In the genomic region with DNA sequence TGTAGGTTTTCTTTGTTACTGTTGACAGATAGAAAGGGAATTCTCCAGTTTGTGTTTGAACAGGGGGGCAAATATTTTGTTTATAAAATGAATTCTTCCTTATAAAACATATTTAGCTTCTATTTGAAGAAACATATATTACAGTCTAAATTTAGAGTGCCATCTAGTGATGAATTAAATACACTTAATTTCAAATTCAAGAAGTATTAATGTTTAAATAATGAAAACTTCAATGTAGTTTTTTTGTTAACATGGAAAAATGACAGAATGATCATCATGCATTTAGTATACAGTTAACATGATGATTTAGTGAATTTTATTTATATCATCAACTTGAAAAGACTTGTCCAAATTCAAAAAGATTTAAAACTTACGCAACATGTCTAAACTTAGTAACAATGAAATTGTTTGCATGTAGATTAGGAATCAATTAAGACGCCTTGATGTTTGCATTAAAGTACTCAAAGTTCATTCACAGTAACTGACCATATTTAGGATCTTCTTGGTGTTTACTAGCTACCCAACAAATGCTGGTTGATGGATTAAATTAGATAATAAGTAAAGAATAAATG, we compare ENCODE assay signal across 14 cellular contexts.
DNase-seq lines count a peak whose midpoint lies in the region; ATAC-seq, FAIRE-seq and TF ChIP-seq lines count a peak whose summit lies in the region.
"Had no signal": no experiment of that assay in that cellular context is flagged by ENCODE, and none has a peak within 500 bp of the region (broad histone marks: within the 10 kb centered on the region; RNA-seq: fewer than 3 reads in every experiment).

No MANE protein-coding gene starts in this region.

- no peak overlapping the region for H3K4me3 Mint-ChIP-seq in stimulated activated effector memory CD8-positive, alpha-beta T cell treated with anti-CD3 and anti-CD28 coated beads, Interleukin-12 subunit alpha, Interleukin-12 subunit beta, amount 100 ng/mL, for 72 hours
- H3K4me3 Mint-ChIP-seq: natural killer cell had no signal

- H3K27ac ChIP-seq in A549 (no peak overlapping the region), DND-41 (ENCODE audit: low read length) (no peak overlapping the region), PC-9 (no peak overlapping the region), foreskin keratinocyte (no peak overlapping the region)
- H3K27ac ChIP-seq: brain microvascular endothelial cell, SJCRH30, stomach had no signal

- no peaks in the 10 kb centered on the region for H3K9me3 Mint-ChIP-seq in stimulated activated effector memory CD8-positive, alpha-beta T cell treated with anti-CD3 and anti-CD28 coated beads, Interleukin-12 subunit alpha, Interleukin-12 subunit beta, amount 100 ng/mL, for 72 hours

- DNase-seq in A549 (ENCODE audit: low read depth in 1 of 2, low spot score in 1 of 2) (no peak), DND-41 (no peak), PC-9 (no peak), foreskin keratinocyte (no peak), HK-2 (ENCODE audit: unreplicated experiment) (no peak)
- DNase-seq in stimulated activated CD4-positive, alpha-beta T cell treated with anti-CD3 and anti-CD28 coated beads, Interleukin-12 subunit alpha, Interleukin-12 subunit beta, amount 100 ng/mL, for 4 hours: no peak
- no peak for DNase-seq in stimulated activated effector memory CD8-positive, alpha-beta T cell treated with anti-CD3 and anti-CD28 coated beads, Interleukin-12 subunit alpha, Interleukin-12 subunit beta, amount 100 ng/mL, for 72 hours (ENCODE audit: low spot score in 2 of 2)
- no peak for DNase-seq in activated CD8-positive, alpha-beta memory T cell treated with anti-CD3 and anti-CD28 coated beads for 24 hours
- DNase-seq: activated gamma-delta T cell treated with Interleukin-2 at 50 U/mL for 16 hours, brain microvascular endothelial cell, natural killer cell, NCI-H446 treated with DMSO at 0.1 percent for 48 hours, SJCRH30, stomach had no signal

- TF ChIP-seq RAD21 in A549 (conservative IDR thresholded peaks at IDR 0.05 in 1 of 2, IDR thresholded peaks at IDR 0.05 in 1 of 2): no peak; a peak in 1 of 5 replicates

- H3K79me2 ChIP-seq in DND-41 (ENCODE audit: insufficient read depth, low read length) (no peaks in the 10 kb centered on the region), PC-9 (ENCODE audit: low read depth) (no peaks in the 10 kb centered on the region)

- H3K4me3 ChIP-seq in A549: no peak overlapping the region
- H3K4me3 ChIP-seq in DND-41 (ENCODE audit: low read depth in 1 of 2, low read length in 2 of 2): no peak overlapping the region
- no peak overlapping the region for H3K4me3 ChIP-seq in PC-9
- H3K4me3 ChIP-seq: SJCRH30, stomach had no signal

- no peak overlapping the region for H3K9ac ChIP-seq in DND-41 (ENCODE audit: low read depth, low read length)

- CTCF ChIA-PET in A549 (lab: Yijun Ruan, JAX) (no interaction called here), PC-9 (lab: Charles Lee) (no interaction called here)

- BruUV-seq in PC-9 (replicated peaks; lab: Mats Ljungman, UMichigan): no TSS peak

- H3K27ac Mint-ChIP-seq in stimulated activated effector memory CD8-positive, alpha-beta T cell treated with anti-CD3 and anti-CD28 coated beads, Interleukin-12 subunit alpha, Interleukin-12 subunit beta, amount 100 ng/mL, for 72 hours: no peak overlapping the region
- H3K27ac Mint-ChIP-seq: natural killer cell had no signal

- no peak for TF ChIP-seq POLR2A in A549 (IDR thresholded peaks at IDR 0.05; ENCODE audit: low read length)

- ATAC-seq in A549 (no peak), DND-41 (ENCODE audit: insufficient read depth, low read depth) (no peak), foreskin keratinocyte (no peak)
- no peak for ATAC-seq in stimulated activated effector memory CD8-positive, alpha-beta T cell treated with anti-CD3 and anti-CD28 coated beads, Interleukin-12 subunit alpha, Interleukin-12 subunit beta, amount 100 ng/mL, for 72 hours
- ATAC-seq: natural killer cell had no signal

- no peaks in the 10 kb centered on the region for H3K9me2 ChIP-seq in PC-9 (ENCODE audit: insufficient read depth)

- POLR2A ChIA-PET in A549 (lab: Yijun Ruan, JAX): no interaction called here
- POLR2A ChIA-PET in PC-9 (lab: Charles Lee; ENCODE audit: unreplicated experiment): no interaction called here

- H3K36me3 Mint-ChIP-seq in stimulated activated effector memory CD8-positive, alpha-beta T cell treated with anti-CD3 and anti-CD28 coated beads, Interleukin-12 subunit alpha, Interleukin-12 subunit beta, amount 100 ng/mL, for 72 hours: no peaks in the 10 kb centered on the region
- H3K36me3 Mint-ChIP-seq: natural killer cell had no signal

- H3K36me3 ChIP-seq in DND-41 (ENCODE audit: insufficient read depth, low read length) (no peaks in the 10 kb centered on the region), PC-9 (ENCODE audit: low read depth) (no peaks in the 10 kb centered on the region)
- H3K36me3 ChIP-seq: brain microvascular endothelial cell, SJCRH30, stomach had no signal

- no peak for FAIRE-seq in A549 (lab: Jason Lieb, UNC)

- no peaks in the 10 kb centered on the region for H3K9me3 ChIP-seq in A549
- H3K9me3 ChIP-seq in DND-41 (ENCODE audit: insufficient read depth, low read length, severe bottlenecking): no peaks in the 10 kb centered on the region
- H3K9me3 ChIP-seq in PC-9 (ENCODE audit: insufficient read depth, low read depth): no peaks in the 10 kb centered on the region
- H3K9me3 ChIP-seq: SJCRH30, stomach had no signal

- H3K4me1 Mint-ChIP-seq in stimulated activated effector memory CD8-positive, alpha-beta T cell treated with anti-CD3 and anti-CD28 coated beads, Interleukin-12 subunit alpha, Interleukin-12 subunit beta, amount 100 ng/mL, for 72 hours: no peaks in the 10 kb centered on the region
- H3K4me1 Mint-ChIP-seq: natural killer cell had no signal

- H3F3A ChIP-seq in PC-9 (ENCODE audit: insufficient read depth, low read depth): no peaks in the 10 kb centered on the region

- H3K27me3 ChIP-seq in DND-41 (ENCODE audit: insufficient read depth, low read length, poor library complexity) (no peaks in the 10 kb centered on the region), PC-9 (ENCODE audit: insufficient read depth, low read depth) (no peaks in the 10 kb centered on the region), foreskin keratinocyte (no peaks in the 10 kb centered on the region)
- H3K27me3 ChIP-seq: brain microvascular endothelial cell, SJCRH30, stomach had no signal

- no peaks in the 10 kb centered on the region for H4K20me1 ChIP-seq in DND-41 (ENCODE audit: insufficient read depth, low read length)
- no peaks in the 10 kb centered on the region for H4K20me1 ChIP-seq in PC-9 (ENCODE audit: insufficient read depth)

- 51% methylated on average over 2 of the region's 2 CpGs for WGBS in A549 (ENCODE audit: missing lambda C conversion rate)

- H2AFZ ChIP-seq in DND-41 (ENCODE audit: low read depth, low read length) (no peak overlapping the region), PC-9 (no peak overlapping the region)

- no peaks in the 10 kb centered on the region for H3K4me1 ChIP-seq in A549
- H3K4me1 ChIP-seq in DND-41 (ENCODE audit: insufficient read depth, low read length): no peaks in the 10 kb centered on the region
- H3K4me1 ChIP-seq in PC-9 (replicated peaks; ENCODE audit: insufficient read depth): no peaks in the 10 kb centered on the region
- H3K4me1 ChIP-seq in foreskin keratinocyte: peaks cover 22% of the 10 kb centered on the region

- no peak overlapping the region for H3K4me2 ChIP-seq in A549
- no peak overlapping the region for H3K4me2 ChIP-seq in DND-41 (ENCODE audit: insufficient read depth, low read length)
- H3K4me2 ChIP-seq in PC-9: no peak overlapping the region

- TF ChIP-seq EP300 in A549 (IDR thresholded peaks at IDR 0.05): no peak

- intact Hi-C loops in PC-9 (cut with micrococcal nuclease; ENCODE audit: unreplicated experiment): no loop called here

- peak; percentile 18; the same call in 2 of the 3 replicates for TF ChIP-seq CTCF in A549 (IDR thresholded peaks at IDR 0.05)
- peak; percentile 48 for TF ChIP-seq CTCF in DND-41 (IDR thresholded peaks at IDR 0.05; ENCODE audit: borderline replicate concordance, extremely low read depth, low read length, poor library complexity, severe bottlenecking)
- peak; percentile 51; the same call in 1 of the 2 replicates for TF ChIP-seq CTCF in PC-9 (conservative IDR thresholded peaks at IDR 0.05)
- TF ChIP-seq CTCF in foreskin keratinocyte (conservative IDR thresholded peaks at IDR 0.05): peak; percentile 54

TF ChIP-seq in A549, 52 proteins besides CTCF, POLR2A, EP300 and RAD21:
- TF ChIP-seq JUNB (IDR thresholded peaks at IDR 0.05) (no peak), CBX2 (IDR thresholded peaks at IDR 0.05; ENCODE audit: borderline replicate concordance, low read depth) (no peak), RCOR1 (IDR thresholded peaks at IDR 0.05; ENCODE audit: low read depth, low read length) (no peak), CBX8 (IDR thresholded peaks at IDR 0.05) (no peak)
- TF ChIP-seq, protein P1, sequence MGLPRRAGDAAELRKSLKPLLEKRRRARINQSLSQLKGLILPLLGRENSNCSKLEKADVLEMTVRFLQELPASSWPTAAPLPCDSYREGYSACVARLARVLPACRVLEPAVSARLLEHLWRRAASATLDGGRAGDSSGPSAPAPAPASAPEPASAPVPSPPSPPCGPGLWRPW (IDR thresholded peaks at IDR 0.05): no peak
